Comparison of ENCODE assay signal across 8 cellular contexts in the genomic region with DNA sequence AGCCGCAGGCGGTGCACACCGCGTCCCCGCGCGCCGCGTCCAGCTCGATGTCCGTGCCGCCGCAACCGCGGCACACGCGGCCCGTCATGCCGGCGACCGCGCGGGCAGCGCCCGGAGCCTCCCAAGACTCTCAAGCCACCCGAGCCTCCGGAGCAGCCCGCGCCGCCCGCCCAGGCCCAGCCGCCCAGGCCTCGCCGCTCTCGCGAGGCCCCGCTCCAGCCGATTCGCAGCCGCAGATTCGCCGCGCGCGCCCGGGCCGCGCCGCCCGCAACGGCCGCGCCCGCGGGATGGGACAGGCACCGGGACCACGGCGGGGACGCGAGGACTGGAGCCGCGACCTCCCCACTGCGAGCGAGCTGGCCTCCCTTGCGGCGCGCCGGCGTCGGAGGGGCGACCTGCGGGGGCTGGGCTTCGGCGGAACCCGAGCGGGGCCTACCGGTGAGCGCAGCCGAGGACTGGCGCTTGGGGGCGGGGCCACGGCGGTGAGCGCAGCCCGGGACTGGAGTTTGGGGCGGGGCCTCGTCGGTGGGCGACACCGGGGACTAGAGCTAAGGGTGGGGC. TPM values are rescaled to one million over a fixed set of nuclear protein-coding genes. Genes with fewer than 3 reads are reported as not detected.
DNase-seq lines count a peak whose midpoint lies in the region; ATAC-seq and TF ChIP-seq lines count a peak whose summit lies in the region.

TSS of gene BRF1 (minus strand) at position 460 of the 561 bp plus-strand sequence. CDS start at position 88, 372 bp downstream.

- H3K9me3 ChIP-seq in WERI-Rb-1 (ENCODE audit: severe bottlenecking) = no peaks in the 10 kb centered on the region
- H3K9me3 ChIP-seq in breast epithelium = no peaks in the 10 kb centered on the region
- no peaks in the 10 kb centered on the region for H3K9me3 ChIP-seq in iPS-20b (ENCODE audit: insufficient read depth, low read depth, low read length)
- H3K9me3 ChIP-seq in smooth muscle cell (replicated peaks; ENCODE audit: low read depth) = no peaks in the 10 kb centered on the region

- H3K27ac ChIP-seq in WERI-Rb-1 (peak within 1 kb of the TSS; percentile 85), breast epithelium (peak within 1 kb of the TSS; percentile 95 to 98), iPS-20b (ENCODE audit: low read length) (no peak within 1 kb of the TSS), smooth muscle cell (ENCODE audit: low read depth) (peak within 1 kb of the TSS; percentile 89)

- WGBS in smooth muscle cell (ENCODE audit: low lambda C conversion rate) = under 1% methylated on average over 58 of the region's 90 CpGs

- intact Hi-C loops in breast epithelium (cut with DNase I; ENCODE audit: low total_unique reads) = no loop called here

- peaks cover 10% of the 10 kb centered on the region for H3F3A ChIP-seq in smooth muscle cell (ENCODE audit: low read depth)

- no peaks in the 10 kb centered on the region for H3K27me3 ChIP-seq in WERI-Rb-1 (ENCODE audit: insufficient read depth, low read depth, severe bottlenecking)
- H3K27me3 ChIP-seq in breast epithelium = no peaks in the 10 kb centered on the region
- H3K27me3 ChIP-seq in iPS-20b (ENCODE audit: insufficient read depth, low read length) = peaks cover 12% of the 10 kb centered on the region
- H3K27me3 ChIP-seq in smooth muscle cell (ENCODE audit: low read depth) = no peaks in the 10 kb centered on the region

- peak; percentile 85 for ATAC-seq in HG02943 (IDR thresholded peaks at IDR 0.05; ENCODE audit: low read depth, unreplicated experiment)

- peaks cover 44% of the 10 kb centered on the region for H3K79me2 ChIP-seq in smooth muscle cell (ENCODE audit: low read depth)

- DNase-seq in DMS79 treated with DMSO at 0.1 percent for 48 hours (lab: John Stamatoyannopoulos, UW) = peak; percentile 98
- no peak for DNase-seq in DMS79 (lab: John Stamatoyannopoulos, UW)
- peak; percentile 93 to 96 for DNase-seq in NCI-H1930 (lab: John Stamatoyannopoulos, UW)
- peak; percentile 96 for DNase-seq in WERI-Rb-1
- DNase-seq in breast epithelium (ENCODE audit: low spot score in 2 of 2) = peak; percentile 91 to 93
- DNase-seq in smooth muscle cell (lab: John Stamatoyannopoulos, UW; ENCODE audit: unreplicated experiment) = peak; percentile 98

- peaks cover 0 to 10% of the 10 kb centered on the region in 2 donors for H3K4me1 ChIP-seq in breast epithelium
- H3K4me1 ChIP-seq in iPS-20b (ENCODE audit: insufficient read depth, low read length) = no peaks in the 10 kb centered on the region
- no peaks in the 10 kb centered on the region for H3K4me1 ChIP-seq in smooth muscle cell (ENCODE audit: low read depth)

- TF ChIP-seq POLR2A in breast epithelium (IDR thresholded peaks at IDR 0.05) = peak; percentile 14

- peak within 1 kb of the TSS; percentile 79; the same call in 1 of the 2 replicates for H3K9ac ChIP-seq in iPS-20b (ENCODE audit: low read depth, low read length)
- H3K9ac ChIP-seq in smooth muscle cell (ENCODE audit: low read depth) = peak within 1 kb of the TSS; percentile 84

- H3K36me3 ChIP-seq in WERI-Rb-1 = no peaks in the 10 kb centered on the region; the same call in 1 of the 2 replicates
- H3K36me3 ChIP-seq in breast epithelium = no peaks in the 10 kb centered on the region
- no peaks in the 10 kb centered on the region for H3K36me3 ChIP-seq in iPS-20b (ENCODE audit: insufficient read depth, low read depth, low read length)
- no peaks in the 10 kb centered on the region for H3K36me3 ChIP-seq in smooth muscle cell (ENCODE audit: low read depth)

- H4K20me1 ChIP-seq in smooth muscle cell (ENCODE audit: low read depth) = peaks cover 45% of the 10 kb centered on the region

- H3K4me3 ChIP-seq in WERI-Rb-1 (ENCODE audit: low read depth, low read length) (peak within 1 kb of the TSS; percentile 80), breast epithelium (peak within 1 kb of the TSS; percentile 71 to 87 (median 84)), iPS-20b (ENCODE audit: low read length) (peak within 1 kb of the TSS; percentile 81), smooth muscle cell (peak within 1 kb of the TSS; percentile 91)

- H2AFZ ChIP-seq in smooth muscle cell (ENCODE audit: low read depth) = peak within 1 kb of the TSS; percentile 99

- peak within 1 kb of the TSS; percentile 97 for H3K4me2 ChIP-seq in smooth muscle cell

- TF ChIP-seq CTCF in WERI-Rb-1 (IDR thresholded peaks at IDR 0.05; ENCODE audit: low read depth, low read length) = no peak
- no peak for TF ChIP-seq CTCF in breast epithelium (IDR thresholded peaks at IDR 0.05)
- no peak for TF ChIP-seq CTCF in smooth muscle cell (IDR thresholded peaks at IDR 0.05; ENCODE audit: borderline replicate concordance, insufficient read depth, poor library complexity, severe bottlenecking)

RNA-seq across cellular contexts. Expression of gene BRF1, which starts in this region (rescaled TPM):
- total RNA-seq in breast epithelium (10 to 100 TPM; 30.2 to 45.6 (median 38.6) TPM), smooth muscle cell (9.8 and 15.9 TPM in 2 replicates)
- 12.5 and 20.7 TPM in 2 replicates for polyA plus RNA-seq in smooth muscle cell
